9 cellular contexts compared by ENCODE assay signal in genomic region chr11:128890216-128890542, GRCh38. TPM values are rescaled to one million over a fixed set of nuclear protein-coding genes. Genes with fewer than 3 reads are reported as not detected.
A peak's percentile ranks its signal among the peaks of the same experiment; 100 is the strongest.
DNase-seq lines count a peak whose midpoint lies in the region; ATAC-seq, FAIRE-seq and TF ChIP-seq lines count a peak whose summit lies in the region.
"Had no signal": no experiment of that assay in that cellular context is flagged by ENCODE, and none has a peak within 500 bp of the region (broad histone marks: within the 10 kb centered on the region; RNA-seq: fewer than 3 reads in every experiment).

No MANE protein-coding gene starts in this region.

- CTCF ChIA-PET in T-cell (lab: Charles Lee): interaction anchor here in 1 of 2 donors (1.0 to 1.2 kb wide), 2 partner anchors 17 to 732 kb away, joined by 3 to 4 read pairs; no protein-coding TSS in a partner anchor

- H3K27ac Mint-ChIP-seq in T-cell: no peak overlapping the region

- no peak overlapping the region for H2BK5ac ChIP-seq in trophoblast cell (ENCODE audit: low read depth, low read length, poor library complexity)

- peak overlapping the region in 7 of 11 experiments; percentile 23 to 60 (median 43); a peak in 6 of 22 replicates for H3K9ac ChIP-seq in BLaER1 treated with 17β-estradiol and CSF1 and Interleukin-3, amounts not matched to agents 10 nM and 100 nM
- no peak overlapping the region for H3K9ac ChIP-seq in trophoblast cell (ENCODE audit: low read length)

- H3K36me3 Mint-ChIP-seq in T-cell: peaks cover 3% of the 10 kb centered on the region

- no CpG with 5 or more reads among the region's 9 CpGs for WGBS in trophoblast cell (ENCODE audit: extremely low coverage, insufficient coverage, insufficient read length)

- H3K27me3 Mint-ChIP-seq in T-cell: peaks cover 50 to 68% of the 10 kb centered on the region in 2 donors

- peak overlapping the region; percentile 42 to 67 (median 56); a peak in 19 of 20 replicates for H3K4me3 ChIP-seq in BLaER1 treated with 17β-estradiol and CSF1 and Interleukin-3, amounts not matched to agents 10 nM and 100 nM
- H3K4me3 ChIP-seq in fibroblast of pulmonary artery (replicated peaks; ENCODE audit: low read depth, low read length): peak overlapping the region; percentile 47
- H3K4me3 ChIP-seq in trophoblast cell (ENCODE audit: low read depth, low read length): no peak overlapping the region

- H3K4me3 Mint-ChIP-seq in T-cell: peak overlapping the region in 2 of 3 donors; percentile 78 to 79

- H2BK12ac ChIP-seq in trophoblast cell (ENCODE audit: low read length): no peak overlapping the region

- H4K91ac ChIP-seq in trophoblast cell (ENCODE audit: low read depth, low read length): no peak overlapping the region

- POLR2A ChIA-PET in T-cell (lab: Charles Lee): no interaction called here

- no peak overlapping the region for H3K27ac ChIP-seq in BLaER1 treated with 17β-estradiol and CSF1 and Interleukin-3, amounts not matched to agents 10 nM and 100 nM
- no peak overlapping the region for H3K27ac ChIP-seq in trophoblast cell (ENCODE audit: low read depth, low read length)

- no peak for FAIRE-seq in GM19239 (lab: Jason Lieb, UNC)

- no peak overlapping the region for H3K23ac ChIP-seq in trophoblast cell (ENCODE audit: low read length)

- H3K4me1 Mint-ChIP-seq in T-cell: peaks cover 6 to 16% (median 13%) of the 10 kb centered on the region in 3 donors

- H3K9me3 ChIP-seq in BLaER1 treated with 17β-estradiol and CSF1 and Interleukin-3, amounts not matched to agents 10 nM and 100 nM (replicated peaks in 1 of 11): no peaks in the 10 kb centered on the region
- H3K9me3 ChIP-seq in trophoblast cell (ENCODE audit: insufficient read depth, low read depth, low read length): no peaks in the 10 kb centered on the region

- H3K79me2 ChIP-seq in trophoblast cell (ENCODE audit: control insufficient read depth, insufficient read depth, low read length, poor library complexity): no peaks in the 10 kb centered on the region

- no peak overlapping the region for H2BK120ac ChIP-seq in trophoblast cell (ENCODE audit: insufficient read depth, low read length, poor library complexity)

- H2AK5ac ChIP-seq in trophoblast cell (ENCODE audit: low read length): no peak overlapping the region

- H3K27me3 ChIP-seq in BLaER1 treated with 17β-estradiol and CSF1 and Interleukin-3, amounts not matched to agents 10 nM and 100 nM: peaks cover 55 to 72% (median 63%) of the 10 kb centered on the region in 11 experiments
- H3K27me3 ChIP-seq in trophoblast cell (ENCODE audit: insufficient read depth, low read length): peaks cover 26% of the 10 kb centered on the region

- no peaks in the 10 kb centered on the region for H3K36me3 ChIP-seq in BLaER1 treated with 17β-estradiol and CSF1 and Interleukin-3, amounts not matched to agents 10 nM and 100 nM
- no peaks in the 10 kb centered on the region for H3K36me3 ChIP-seq in trophoblast cell (ENCODE audit: control insufficient read depth in 1 of 2, insufficient read depth in 2 of 2, low read length in 2 of 2)

- H3K4ac ChIP-seq in trophoblast cell (ENCODE audit: low read depth, low read length): no peak overlapping the region

- peak overlapping the region; percentile 30 for H2AFZ ChIP-seq in trophoblast cell (ENCODE audit: insufficient read depth, low read length, poor library complexity)

- intact Hi-C loops in left colon (cut with DNase I, micrococcal nuclease): no loop called here

- no peak overlapping the region for H3K14ac ChIP-seq in trophoblast cell (ENCODE audit: low read length)

- peaks cover 2% of the 10 kb centered on the region for H3K79me1 ChIP-seq in trophoblast cell (ENCODE audit: low read length)

- peaks cover 0 to 38% (median 21%) of the 10 kb centered on the region in 11 experiments; a peak in 16 of 22 replicates for H4K20me1 ChIP-seq in BLaER1 treated with 17β-estradiol and CSF1 and Interleukin-3, amounts not matched to agents 10 nM and 100 nM

- no peak overlapping the region for H3K18ac ChIP-seq in trophoblast cell (ENCODE audit: low read length)

- DNase-seq in T-cell (no peak), fibroblast of pulmonary artery (ENCODE audit: low read depth) (no peak), trophoblast cell (no peak), GM19239 (ENCODE audit: insufficient read length, low spot score) (no peak), left colon (no peak)
- DNase-seq: DND-41 had no signal

- H4K8ac ChIP-seq in trophoblast cell (ENCODE audit: low read depth, low read length): no peak overlapping the region

- no peak for ATAC-seq in T-cell (replicated peaks in 1 of 4)
- no peak for ATAC-seq in HG03039 (IDR thresholded peaks at IDR 0.05; ENCODE audit: unreplicated experiment)
- ATAC-seq in GM19397 (IDR thresholded peaks at IDR 0.05; ENCODE audit: unreplicated experiment): no peak
- ATAC-seq in left colon: no peak

- no peaks in the 10 kb centered on the region for H3K9me3 Mint-ChIP-seq in T-cell

- H4K12ac ChIP-seq in trophoblast cell (ENCODE audit: low read depth, low read length): no peak overlapping the region

- TF ChIP-seq CTCF in fibroblast of pulmonary artery (IDR thresholded peaks at IDR 0.05; ENCODE audit: low read length, missing control alignments): no peak

- peaks cover 32 to 50% (median 44%) of the 10 kb centered on the region in 10 experiments for H3K4me1 ChIP-seq in BLaER1 treated with 17β-estradiol and CSF1 and Interleukin-3, amounts not matched to agents 10 nM and 100 nM
- H3K4me1 ChIP-seq in trophoblast cell (ENCODE audit: control insufficient read depth in 1 of 2, insufficient read depth in 2 of 2, low read length in 2 of 2): peaks cover 12 to 25% of the 10 kb centered on the region in 2 experiments

- peak overlapping the region; percentile 73 to 99 (median 90) for H3K4me2 ChIP-seq in BLaER1 treated with 17β-estradiol and CSF1 and Interleukin-3, amounts not matched to agents 10 nM and 100 nM
- peak overlapping the region; percentile 76 for H3K4me2 ChIP-seq in trophoblast cell (ENCODE audit: low read length)

RNA-seq across cellular contexts. Expression of gene KCNJ5, which starts 1.0 kb away (rescaled TPM):
- total RNA-seq in T-cell (under 1 TPM in 3 of 5 donors, not detected in 2; 0.07 to 0.13 (median 0.12) TPM), left colon (under 1 TPM; 0.12 to 0.89 TPM)
- polyA plus RNA-seq in trophoblast cell (2013): 0.10 TPM in 2 replicates

RNA-seq across cellular contexts. Expression of gene KCNJ1, which starts 23.1 kb away (rescaled TPM):
- not detected for total RNA-seq in T-cell
- polyA plus RNA-seq in trophoblast cell (2013): not detected in 2 replicates
- not detected for total RNA-seq in left colon

RNA-seq across cellular contexts. Expression of gene TP53AIP1, which starts 52.5 kb away (rescaled TPM):
- total RNA-seq in T-cell (not detected), left colon (under 1 TPM; 0.20 to 0.37 TPM)
- 0.22 TPM in 2 replicates for polyA plus RNA-seq in trophoblast cell (2013)
